Comparison of ENCODE assay signal across 8 cellular contexts in the genomic region with DNA sequence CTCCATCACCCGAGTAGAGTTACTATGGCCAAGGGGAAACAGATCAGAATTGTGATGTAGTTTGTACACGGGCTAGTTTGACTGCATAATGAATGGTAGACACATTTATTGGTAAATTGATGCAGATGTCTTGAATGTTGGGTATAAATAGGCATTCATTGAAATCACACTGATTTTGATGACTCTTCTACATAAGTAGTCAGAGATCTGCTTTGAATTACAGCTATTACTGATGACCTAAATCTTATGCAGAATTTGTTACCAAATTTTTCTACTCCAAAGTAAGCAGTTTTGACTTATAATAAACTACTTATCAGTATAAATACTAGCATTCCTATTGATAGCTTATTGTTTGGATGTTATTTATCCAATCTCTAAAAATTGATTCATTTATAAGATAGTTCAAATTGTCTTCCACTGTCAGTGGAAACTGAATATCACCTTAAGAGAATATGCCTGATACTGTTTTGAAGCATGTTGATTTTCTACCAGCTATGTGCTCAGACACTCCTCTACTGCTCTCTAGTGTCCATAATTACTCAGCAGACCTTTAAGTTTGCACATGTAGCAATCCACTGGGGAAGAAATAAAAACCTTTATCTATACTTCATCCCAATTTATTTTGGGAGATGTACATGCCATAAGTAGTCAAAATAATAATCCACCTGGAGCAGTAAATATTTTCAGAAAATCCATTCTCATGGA.
DNase-seq lines count a peak whose midpoint lies in the region; ATAC-seq, FAIRE-seq and TF ChIP-seq lines count a peak whose summit lies in the region.

No MANE protein-coding gene starts in this region.

- H3K36me3 ChIP-seq in bronchial epithelial cell (ENCODE audit: control insufficient read depth, insufficient read depth, low read length) (no peaks in the 10 kb centered on the region), HepG2 (replicated peaks in 1 of 2; ENCODE audit: control insufficient read depth in 1 of 2, insufficient read depth in 2 of 2, low read length in 2 of 2) (no peaks in the 10 kb centered on the region)

- WGBS in HepG2 (ENCODE audit: low lambda C conversion rate), result 48% methylated on average over 2 of the region's 2 CpGs

- no peak overlapping the region for H3K4me3 Mint-ChIP-seq in activated CD4-positive, alpha-beta memory T cell treated with anti-CD3 and anti-CD28 coated beads, Interleukin-2, amount 10 ng/mL, durations not matched to agents 7 days and 5 days

- BruUV-seq in HepG2 (replicated peaks; lab: Mats Ljungman, UMichigan), result no TSS peak

- POLR2A ChIA-PET in HepG2 (lab: Yijun Ruan, JAX), result no interaction called here
- POLR2A ChIA-PET in activated CD4-positive, alpha-beta memory T cell treated with anti-CD3 and anti-CD28 coated beads, Interleukin-2, amount 10 ng/mL, durations not matched to agents 7 days and 5 days (lab: Charles Lee), result interaction anchor here (1.6 kb wide), 1 partner anchor 437 kb away, joined by 5 read pairs; no protein-coding TSS in a partner anchor

- intact Hi-C loops in HepG2 (cut with micrococcal nuclease; ENCODE audit: unreplicated experiment), result loop anchor here (2.0 to 5.0 kb wide), 2 partner anchors 70 to 260 kb away; no protein-coding TSS in a partner anchor

- in situ Hi-C loops in HepG2 (cut with HindIII; ENCODE audit: extremely low pct_ligation_motif_present, low pct_unique_long_range_greater_than_20kb), result loop anchor here (5.0 to 25.0 kb wide), 4 partner anchors 270 to 750 kb away; no protein-coding TSS in a partner anchor

- no peaks in the 10 kb centered on the region for H3K36me3 Mint-ChIP-seq in activated CD4-positive, alpha-beta memory T cell treated with anti-CD3 and anti-CD28 coated beads, Interleukin-2, amount 10 ng/mL, durations not matched to agents 7 days and 5 days (ENCODE audit: low read depth)

- H3K27me3 Mint-ChIP-seq in activated CD4-positive, alpha-beta memory T cell treated with anti-CD3 and anti-CD28 coated beads, Interleukin-2, amount 10 ng/mL, durations not matched to agents 7 days and 5 days, result no peaks in the 10 kb centered on the region

- TF ChIP-seq POLR2A in HepG2 (IDR thresholded peaks at IDR 0.05; ENCODE audit: insufficient read depth in 1 of 2, low read depth in 2 of 2, low read length in 2 of 2), result no peak

- H3K79me2 ChIP-seq in HepG2 (ENCODE audit: insufficient read depth, low read length), result no peaks in the 10 kb centered on the region

- no peak overlapping the region for H3K27ac Mint-ChIP-seq in activated CD4-positive, alpha-beta memory T cell treated with anti-CD3 and anti-CD28 coated beads, Interleukin-2, amount 10 ng/mL, durations not matched to agents 7 days and 5 days

- FAIRE-seq in bronchial epithelial cell (lab: Jason Lieb, UNC) (no peak), HepG2 (lab: Jason Lieb, UNC) (no peak)

- H3K4me1 Mint-ChIP-seq in activated CD4-positive, alpha-beta memory T cell treated with anti-CD3 and anti-CD28 coated beads, Interleukin-2, amount 10 ng/mL, durations not matched to agents 7 days and 5 days, result peaks cover 5% of the 10 kb centered on the region

- CTCF ChIA-PET in HepG2 (lab: Yijun Ruan, JAX; ENCODE audit: low intra/inter-chr PET ratio, low total read pairs), result interaction anchor here (0.9 to 3.0 kb wide), 4 partner anchors 437 to 1236 kb away, joined by 3 to 26 read pairs (median 18); no protein-coding TSS in a partner anchor
- CTCF ChIA-PET in activated CD4-positive, alpha-beta memory T cell treated with anti-CD3 and anti-CD28 coated beads, Interleukin-2, amount 10 ng/mL, durations not matched to agents 7 days and 5 days (lab: Charles Lee), result interaction anchor here (0.7 to 3.9 kb wide), 8 partner anchors 71 to 607 kb away, joined by 3 to 58 read pairs (median 4); no protein-coding TSS in a partner anchor

- no peak for TF ChIP-seq RAD21 in HepG2 (CRISPR knock-in tag; IDR thresholded peaks at IDR 0.05)

- TF ChIP-seq EP300 in HepG2 (IDR thresholded peaks at IDR 0.05; ENCODE audit: low read depth in 2 of 2, low read length in 2 of 2) (no peak), HepG2 (CRISPR knock-in tag; IDR thresholded peaks at IDR 0.05; ENCODE audit: borderline replicate concordance) (no peak)

- H3K4me1 ChIP-seq in HepG2 (ENCODE audit: insufficient read depth, low read length), result peaks cover 13% of the 10 kb centered on the region

- DNase-seq in A172 (ENCODE audit: low spot score) (peak; percentile 30), GM20000 (ENCODE audit: low spot score) (peak; percentile 34), NCI-H345 treated with DMSO at 0.1 percent for 48 hours (lab: John Stamatoyannopoulos, UW; ENCODE audit: unreplicated experiment) (peak; percentile 36), bronchial epithelial cell (ENCODE audit: low read depth) (peak; percentile 63), HepG2 (ENCODE audit: low spot score) (peak; percentile 32)
- DNase-seq in activated CD4-positive, alpha-beta memory T cell treated with anti-CD3 and anti-CD28 coated beads, Interleukin-2, amount 10 ng/mL, durations not matched to agents 7 days and 5 days, result no peak

- H3K4me2 ChIP-seq in HepG2 (ENCODE audit: low read depth, low read length), result no peak overlapping the region

- no peak overlapping the region for H3K9ac ChIP-seq in HepG2 (ENCODE audit: insufficient read depth, low read depth, low read length)

- H3K9me3 Mint-ChIP-seq in activated CD4-positive, alpha-beta memory T cell treated with anti-CD3 and anti-CD28 coated beads, Interleukin-2, amount 10 ng/mL, durations not matched to agents 7 days and 5 days, result no peaks in the 10 kb centered on the region

- no peak overlapping the region for H3K27ac ChIP-seq in HepG2 (ENCODE audit: extremely low read length, insufficient read depth, low read length)

- peak; percentile 73 for ATAC-seq in HepG2
- ATAC-seq in GM19452 (IDR thresholded peaks at IDR 0.05; ENCODE audit: unreplicated experiment), result no peak
- ATAC-seq in HG03159 (IDR thresholded peaks at IDR 0.05; ENCODE audit: unreplicated experiment), result no peak

- no peaks in the 10 kb centered on the region for H3K27me3 ChIP-seq in bronchial epithelial cell (ENCODE audit: control insufficient read depth, insufficient read depth, low read length)
- H3K27me3 ChIP-seq in HepG2 (ENCODE audit: control insufficient read depth in 1 of 2, insufficient read depth in 2 of 2, low read length in 2 of 2), result no peaks in the 10 kb centered on the region

- no peaks in the 10 kb centered on the region for H4K20me1 ChIP-seq in HepG2 (ENCODE audit: insufficient read depth, low read length)

- H3K4me3 ChIP-seq in bronchial epithelial cell (ENCODE audit: low read depth, low read length) (no peak overlapping the region), HepG2 (replicated peaks in 1 of 3; ENCODE audit: insufficient read depth in 1 of 3, low read depth in 2 of 3, low read length in 3 of 3) (no peak overlapping the region)

- no peak for TF ChIP-seq CTCF in GM20000 (IDR thresholded peaks at IDR 0.05; ENCODE audit: extremely low read depth, missing control alignments)
- TF ChIP-seq CTCF in bronchial epithelial cell (IDR thresholded peaks at IDR 0.05; ENCODE audit: insufficient read depth, low read length, severe bottlenecking), result peak; percentile 48
- peak; percentile 70 for TF ChIP-seq CTCF in HepG2 (CRISPR knock-in tag; IDR thresholded peaks at IDR 0.05)

- no peak overlapping the region for H2AFZ ChIP-seq in HepG2 (ENCODE audit: low read length)

- no peaks in the 10 kb centered on the region for H3K9me3 ChIP-seq in HepG2 (ENCODE audit: low read length)

TF ChIP-seq in HepG2, 621 proteins besides CTCF, POLR2A, EP300 and RAD21:
- TF ChIP-seq ZNF713 (CRISPR knock-in tag; IDR thresholded peaks at IDR 0.05), result no peak
- no peak for TF ChIP-seq FOXM1 (CRISPR knock-in tag; IDR thresholded peaks at IDR 0.05)
- peak; percentile 73 for TF ChIP-seq SMC3 (IDR thresholded peaks at IDR 0.05; ENCODE audit: low read length)
- 0 out of 2 replicates have a peak, but pooled peaks have one; percentile 8 for TF ChIP-seq FOXA3 (CRISPR knock-in tag; IDR thresholded peaks at IDR 0.05)
- TF ChIP-seq GTF2F1 (IDR thresholded peaks at IDR 0.05; ENCODE audit: low read length), result no peak
- TF ChIP-seq STAG1 (CRISPR knock-in tag; IDR thresholded peaks at IDR 0.05), result peak; percentile 89
- no peak for TF ChIP-seq FOXA1 (IDR thresholded peaks at IDR 0.05)
- TF ChIP-seq FOXA1 (CRISPR knock-in tag; IDR thresholded peaks at IDR 0.05), result peak; percentile 56; the same call in 1 of the 2 replicates
